Comparison of ENCODE assay signal across 8 cellular contexts in the genomic region with DNA sequence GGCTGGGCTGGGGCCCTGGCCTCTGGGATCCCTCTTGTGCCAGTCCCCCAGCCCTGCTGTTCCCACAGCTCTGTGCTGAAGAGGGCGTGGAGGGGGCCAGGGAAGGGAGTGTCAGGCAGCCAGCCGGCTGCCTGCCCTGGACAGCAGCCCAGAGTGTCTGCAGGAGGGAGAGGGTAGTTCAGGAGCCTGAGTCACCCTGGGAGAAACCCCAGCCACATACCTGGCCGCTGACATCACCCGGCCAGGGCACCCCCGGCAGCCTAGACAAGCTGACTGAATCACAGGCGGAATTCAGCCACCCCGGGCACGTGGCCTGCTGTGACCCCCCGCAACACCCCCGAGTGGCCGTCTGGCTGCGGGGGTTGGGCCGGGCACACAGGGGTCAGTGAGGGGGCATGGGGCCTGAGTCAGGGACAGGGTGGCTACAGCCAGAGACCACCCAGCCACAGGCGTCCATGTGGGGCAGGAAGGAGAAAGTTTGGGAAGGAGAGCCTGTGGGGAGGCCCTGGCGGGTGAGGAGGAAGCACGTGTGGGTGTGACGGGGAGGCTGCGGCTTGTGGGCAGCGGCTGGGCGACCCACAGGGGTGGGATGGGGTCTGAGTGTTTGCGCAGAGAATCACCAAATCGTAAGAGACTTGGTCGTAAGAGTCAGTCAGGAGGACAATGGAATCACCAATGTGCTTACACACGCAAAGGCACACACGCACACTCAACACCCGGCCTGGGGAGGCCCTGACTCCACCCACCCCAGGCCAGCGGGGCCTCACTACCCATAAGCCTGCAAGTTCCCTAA. TPM values are rescaled to one million over a fixed set of nuclear protein-coding genes. Genes with fewer than 3 reads are reported as not detected.
DNase-seq lines count a peak whose midpoint lies in the region; ATAC-seq, FAIRE-seq and TF ChIP-seq lines count a peak whose summit lies in the region.

No MANE protein-coding gene starts in this region.

- H3K9me3 Mint-ChIP-seq in H9, result peaks cover 4 to 8% of the 10 kb centered on the region in 2 experiments; a peak in 4 of 5 replicates
- H3K9me3 Mint-ChIP-seq in activated naive CD8-positive, alpha-beta T cell treated with anti-CD3 and anti-CD28 coated beads, Interleukin-2, amount 10 ng/mL, durations not matched to agents 7 days and 5 days, result no peaks in the 10 kb centered on the region

- H3T11ph ChIP-seq in H9 (ENCODE audit: low read length), result peak overlapping the region; percentile 47

- DNase-seq in H9, result peak; percentile 96
- DNase-seq in RCC 7860 (ENCODE audit: low spot score), result peak; percentile 98
- peak; percentile 57 for DNase-seq in activated naive CD8-positive, alpha-beta T cell treated with anti-CD3 and anti-CD28 coated beads, Interleukin-2, amount 10 ng/mL, durations not matched to agents 7 days and 5 days
- peak; percentile 86 to 88 for DNase-seq in heart right ventricle
- DNase-seq in psoas muscle, result peak; percentile 94 to 97

- POLR2A ChIA-PET in activated naive CD8-positive, alpha-beta T cell treated with anti-CD3 and anti-CD28 coated beads, Interleukin-2, amount 10 ng/mL, durations not matched to agents 7 days and 5 days (lab: Charles Lee), result interaction anchor here (0.6 to 3.1 kb wide), 3 partner anchors 12 to 1385 kb away, joined by 3 to 30 read pairs (median 5); a partner anchor contains a TSS

- H4K5ac ChIP-seq in H9 (ENCODE audit: insufficient read length, low read depth, low read length), result peak overlapping the region; percentile 73

- intact Hi-C loops in heart right ventricle (cut with DNase I) (no loop called here), psoas muscle (cut with DNase I) (no loop called here)

- H3K14ac ChIP-seq in H9 (ENCODE audit: insufficient read depth, low read length), result peak overlapping the region; percentile 94

- H3K9me3 ChIP-seq in BLaER1 treated with 17β-estradiol and CSF1 and Interleukin-3, amounts not matched to agents 10 nM and 100 nM (replicated peaks in 1 of 11), result no peaks in the 10 kb centered on the region
- H3K9me3 ChIP-seq in H9 (ENCODE audit: control insufficient read depth, low read depth, low read length) (no peaks in the 10 kb centered on the region), heart right ventricle (no peaks in the 10 kb centered on the region), psoas muscle (no peaks in the 10 kb centered on the region)

- H2BK5ac ChIP-seq in H9 (ENCODE audit: insufficient read length, low read length), result peak overlapping the region; percentile 7

- H3K36me3 Mint-ChIP-seq in H9 (ENCODE audit: insufficient read depth in 1 of 3, low read depth in 3 of 3), result no peaks in the 10 kb centered on the region
- H3K36me3 Mint-ChIP-seq in activated naive CD8-positive, alpha-beta T cell treated with anti-CD3 and anti-CD28 coated beads, Interleukin-2, amount 10 ng/mL, durations not matched to agents 7 days and 5 days, result no peaks in the 10 kb centered on the region

- peak overlapping the region in 5 of 10 experiments; percentile 1 to 56 (median 31); a peak in 7 of 20 replicates for H3K4me3 ChIP-seq in BLaER1 treated with 17β-estradiol and CSF1 and Interleukin-3, amounts not matched to agents 10 nM and 100 nM
- H3K4me3 ChIP-seq in heart right ventricle (peak overlapping the region in 5 of 10 donors; percentile 15 to 30 (median 26)), psoas muscle (peak overlapping the region; percentile 46)

- H2AFZ ChIP-seq in H9 (ENCODE audit: low read length), result no peak overlapping the region

- H3K23me2 ChIP-seq in H9 (ENCODE audit: insufficient read length, low read depth, low read length, poor library complexity, severe bottlenecking), result peaks cover 4% of the 10 kb centered on the region

- H3K23ac ChIP-seq in H9 (ENCODE audit: insufficient read length, low read depth, low read length), result no peak overlapping the region

- no peak overlapping the region for H2BK20ac ChIP-seq in H9 (ENCODE audit: low read depth, low read length, poor library complexity, severe bottlenecking)

- peak overlapping the region; percentile 68 for H2BK12ac ChIP-seq in H9 (ENCODE audit: insufficient read length, low read depth, low read length)

- peak overlapping the region; percentile 3 to 15 for H3K4me3 Mint-ChIP-seq in H9
- H3K4me3 Mint-ChIP-seq in activated naive CD8-positive, alpha-beta T cell treated with anti-CD3 and anti-CD28 coated beads, Interleukin-2, amount 10 ng/mL, durations not matched to agents 7 days and 5 days, result peak overlapping the region; percentile 1

- no peaks in the 10 kb centered on the region for H3K36me3 ChIP-seq in BLaER1 treated with 17β-estradiol and CSF1 and Interleukin-3, amounts not matched to agents 10 nM and 100 nM
- H3K36me3 ChIP-seq in heart right ventricle (no peaks in the 10 kb centered on the region), psoas muscle (ENCODE audit: insufficient read depth in 1 of 2, low read depth in 1 of 2) (no peaks in the 10 kb centered on the region)

- H3K27ac ChIP-seq in BLaER1 treated with 17β-estradiol and CSF1 and Interleukin-3, amounts not matched to agents 10 nM and 100 nM, result peak overlapping the region; percentile 63 to 85 (median 76); a peak in 21 of 22 replicates
- peak overlapping the region; percentile 15 for H3K27ac ChIP-seq in H9 (ENCODE audit: insufficient read length, low read depth, low read length)
- H3K27ac ChIP-seq in heart right ventricle, result peak overlapping the region in 8 of 10 donors; percentile 69 to 82 (median 77)
- peak overlapping the region; percentile 88 for H3K27ac ChIP-seq in psoas muscle

- H3K27ac Mint-ChIP-seq in H9, result peak overlapping the region in 2 of 3 experiments; percentile 74 to 97; a peak in 4 of 7 replicates
- peak overlapping the region; percentile 4 for H3K27ac Mint-ChIP-seq in activated naive CD8-positive, alpha-beta T cell treated with anti-CD3 and anti-CD28 coated beads, Interleukin-2, amount 10 ng/mL, durations not matched to agents 7 days and 5 days

- H2BK120ac ChIP-seq in H9 (ENCODE audit: low read depth, low read length, poor library complexity, severe bottlenecking), result peak overlapping the region; percentile 87

- H4K8ac ChIP-seq in H9 (replicated peaks; ENCODE audit: insufficient read length, low read depth, low read length), result no peak overlapping the region

- H3K56ac ChIP-seq in H9 (ENCODE audit: insufficient read length, low read depth, low read length), result no peak overlapping the region

- H3K27me3 ChIP-seq in BLaER1 treated with 17β-estradiol and CSF1 and Interleukin-3, amounts not matched to agents 10 nM and 100 nM, result no peaks in the 10 kb centered on the region
- no peaks in the 10 kb centered on the region; the same call in 1 of the 2 replicates for H3K27me3 ChIP-seq in H9 (ENCODE audit: insufficient read depth, low read length)
- no peaks in the 10 kb centered on the region for H3K27me3 ChIP-seq in heart right ventricle
- H3K27me3 ChIP-seq in psoas muscle (ENCODE audit: insufficient read depth in 3 of 3, low read length in 2 of 3), result no peaks in the 10 kb centered on the region

- peak overlapping the region; percentile 91 for H3K18ac ChIP-seq in H9 (ENCODE audit: insufficient read length, low read depth, low read length)

- ATAC-seq in activated naive CD8-positive, alpha-beta T cell treated with anti-CD3 and anti-CD28 coated beads, Interleukin-2, amount 10 ng/mL, durations not matched to agents 7 days and 5 days (ENCODE audit: low read depth), result peak; percentile 48
- ATAC-seq in heart right ventricle (peak; percentile 73 to 95 (median 93)), psoas muscle (peak; percentile 95 to 97 (median 95)), GM18867 (IDR thresholded peaks at IDR 0.05; ENCODE audit: unreplicated experiment) (no peak), GM21576 (IDR thresholded peaks at IDR 0.05; ENCODE audit: unreplicated experiment) (no peak)

- H2AK5ac ChIP-seq in H9 (ENCODE audit: insufficient read length, low read length), result no peak overlapping the region

- H3K4me1 Mint-ChIP-seq in H9, result peaks cover 13 to 22% of the 10 kb centered on the region in 2 experiments
- peaks cover 26% of the 10 kb centered on the region for H3K4me1 Mint-ChIP-seq in activated naive CD8-positive, alpha-beta T cell treated with anti-CD3 and anti-CD28 coated beads, Interleukin-2, amount 10 ng/mL, durations not matched to agents 7 days and 5 days

- H3K79me1 ChIP-seq in H9 (ENCODE audit: insufficient read depth, low read depth, low read length, poor library complexity, severe bottlenecking), result no peaks in the 10 kb centered on the region

- TF ChIP-seq CTCF in H9 (conservative IDR thresholded peaks at IDR 0.05) (no peak), heart right ventricle (IDR thresholded peaks at IDR 0.05) (no peak), psoas muscle (IDR thresholded peaks at IDR 0.05) (no peak)

- peak overlapping the region; percentile 50 to 75 (median 66) for H3K9ac ChIP-seq in BLaER1 treated with 17β-estradiol and CSF1 and Interleukin-3, amounts not matched to agents 10 nM and 100 nM
- no peak overlapping the region for H3K9ac ChIP-seq in H9 (ENCODE audit: extremely low read depth, insufficient read length, low read length)

- 0 out of 22 replicates have a peak, but pooled peaks cover 0 to 4% (median 0%) of the 10 kb centered on the region in 11 experiments for H4K20me1 ChIP-seq in BLaER1 treated with 17β-estradiol and CSF1 and Interleukin-3, amounts not matched to agents 10 nM and 100 nM
- H4K20me1 ChIP-seq in H9 (ENCODE audit: control insufficient read depth, insufficient read depth, insufficient read length), result no peaks in the 10 kb centered on the region

- H2BK15ac ChIP-seq in H9 (ENCODE audit: low read depth, low read length), result no peak overlapping the region

- peaks cover 52 to 93% (median 83%) of the 10 kb centered on the region in 10 experiments for H3K4me1 ChIP-seq in BLaER1 treated with 17β-estradiol and CSF1 and Interleukin-3, amounts not matched to agents 10 nM and 100 nM
- no peaks in the 10 kb centered on the region for H3K4me1 ChIP-seq in H9 (ENCODE audit: insufficient read depth, low read length)
- peaks cover 7 to 49% (median 25%) of the 10 kb centered on the region in 9 donors for H3K4me1 ChIP-seq in heart right ventricle
- peaks cover 37% of the 10 kb centered on the region for H3K4me1 ChIP-seq in psoas muscle

- FAIRE-seq in RCC 7860 (lab: Jason Lieb, UNC), result peak; percentile 76

- H3K4ac ChIP-seq in H9 (ENCODE audit: low read depth, low read length), result peak overlapping the region; percentile 51; the same call in 1 of the 2 replicates

- peak overlapping the region; percentile 75 to 93 (median 82) for H3K4me2 ChIP-seq in BLaER1 treated with 17β-estradiol and CSF1 and Interleukin-3, amounts not matched to agents 10 nM and 100 nM
- no peak overlapping the region for H3K4me2 ChIP-seq in H9 (ENCODE audit: insufficient read depth, insufficient read length, low read length)

- no CpG with 5 or more reads among the region's 27 CpGs for WGBS in H9 (ENCODE audit: extremely low coverage, insufficient read length, low lambda C conversion rate)
- whole genome bisulfite sequencing in heart right ventricle, 2 donors, result 14 to 15% methylated on average over 27 of the region's 27 CpGs
- WGBS in psoas muscle, 3 donors, result 13 to 18% (median 16%) methylated on average over 25 to 27 of the region's 27 CpGs

- H3K79me2 ChIP-seq in H9 (ENCODE audit: insufficient read depth, low read length), result no peaks in the 10 kb centered on the region

- H3K27me3 Mint-ChIP-seq in H9 (ENCODE audit: low read depth), result peaks cover 18% of the 10 kb centered on the region
- peaks cover 34% of the 10 kb centered on the region for H3K27me3 Mint-ChIP-seq in activated naive CD8-positive, alpha-beta T cell treated with anti-CD3 and anti-CD28 coated beads, Interleukin-2, amount 10 ng/mL, durations not matched to agents 7 days and 5 days

- peak overlapping the region; percentile 65 for H4K91ac ChIP-seq in H9 (ENCODE audit: insufficient read length, low read depth, low read length)

RNA-seq across cellular contexts. Expression of a gene that starts 11.9 kb away (rescaled TPM):
- 1.7 and 2.5 TPM in 2 replicates for total RNA-seq in H9 (2021)
- total RNA-seq in activated naive CD8-positive, alpha-beta T cell treated with anti-CD3 and anti-CD28 coated beads, Interleukin-2, amount 10 ng/mL, durations not matched to agents 7 days and 5 days, result 10 to 100 TPM; 68.7 to 69.4 TPM
- 10 to 100 TPM in 2 of 10 donors, 1 to 10 TPM in 7, under 1 TPM in 1; 0.39 to 54.5 (median 4.9) TPM for total RNA-seq in heart right ventricle
- 1 to 10 TPM; 2.1 to 5.5 TPM for polyA plus RNA-seq in heart right ventricle
- 1 to 10 TPM in 3 of 4 donors, under 1 TPM in 1; 0.32 to 9.4 (median 1.7) TPM for total RNA-seq in psoas muscle
- 1 to 10 TPM in 1 of 3 donors, under 1 TPM in 2; 0.41 to 5.4 (median 0.65) TPM for polyA plus RNA-seq in psoas muscle

RNA-seq across cellular contexts. Expression of a gene that starts 32.2 kb away (rescaled TPM):
- total RNA-seq in H9 (2021) (62.4 and 66.7 TPM in 2 replicates), heart right ventricle (100 to 1,000 TPM; 113 to 194 (median 136) TPM), psoas muscle (100 to 1,000 TPM in 1 of 4 donors, 10 to 100 TPM in 3; 59.5 to 145 (median 74.2) TPM)
- 10 to 100 TPM; 63.1 to 63.3 TPM for total RNA-seq in activated naive CD8-positive, alpha-beta T cell treated with anti-CD3 and anti-CD28 coated beads, Interleukin-2, amount 10 ng/mL, durations not matched to agents 7 days and 5 days
- polyA plus RNA-seq in heart right ventricle (100 to 1,000 TPM; 147 to 183 TPM), psoas muscle (1,000 to 10,000 TPM in 1 of 3 donors, 10 to 100 TPM in 2; 84.6 to 2,153 (median 96.4) TPM)

RNA-seq across cellular contexts. Expression of a gene that starts 40.9 kb away (rescaled TPM):
- total RNA-seq in H9 (2021), result 18.9 and 20.1 TPM in 2 replicates
- 1 to 10 TPM; 3.0 to 3.3 TPM for total RNA-seq in activated naive CD8-positive, alpha-beta T cell treated with anti-CD3 and anti-CD28 coated beads, Interleukin-2, amount 10 ng/mL, durations not matched to agents 7 days and 5 days
- 10 to 100 TPM; 15.9 to 33.7 (median 21.8) TPM for total RNA-seq in heart right ventricle
- 10 to 100 TPM; 11.1 to 13.3 TPM for polyA plus RNA-seq in heart right ventricle
- 100 to 1,000 TPM; 214 to 272 (median 242) TPM for total RNA-seq in psoas muscle
- polyA plus RNA-seq in psoas muscle, result 100 to 1,000 TPM in 1 of 3 donors, 10 to 100 TPM in 2; 46.6 to 199 (median 85.8) TPM

RNA-seq across cellular contexts. Expression of a gene that starts 42.3 kb away (rescaled TPM):
- total RNA-seq in H9 (2021) (7.7 and 8.1 TPM in 2 replicates), heart right ventricle (1 to 10 TPM in 1 of 10 donors, under 1 TPM in 4, not detected in 5; 0.32 to 3.6 (median 0.57) TPM), psoas muscle (under 1 TPM in 1 of 4 donors, not detected in 3; 0.60 TPM)
- 1 to 10 TPM; 5.8 to 6.1 TPM for total RNA-seq in activated naive CD8-positive, alpha-beta T cell treated with anti-CD3 and anti-CD28 coated beads, Interleukin-2, amount 10 ng/mL, durations not matched to agents 7 days and 5 days
- polyA plus RNA-seq in heart right ventricle (under 1 TPM; 0.51 to 0.68 TPM), psoas muscle (under 1 TPM; 0.29 to 0.90 (median 0.31) TPM)

RNA-seq across cellular contexts. Expression of a gene that starts 49.5 kb away (rescaled TPM):
- total RNA-seq in H9 (2021) (43.4 and 48.7 TPM in 2 replicates), heart right ventricle (1 to 10 TPM; 4.1 to 9.8 (median 5.6) TPM), psoas muscle (1 to 10 TPM; 6.0 to 9.6 (median 7.1) TPM)
- total RNA-seq in activated naive CD8-positive, alpha-beta T cell treated with anti-CD3 and anti-CD28 coated beads, Interleukin-2, amount 10 ng/mL, durations not matched to agents 7 days and 5 days, result 1 to 10 TPM; 6.0 to 6.3 TPM
- polyA plus RNA-seq in heart right ventricle (1 to 10 TPM; 5.1 to 8.2 TPM), psoas muscle (10 to 100 TPM in 2 of 3 donors, 1 to 10 TPM in 1; 8.8 to 12.5 (median 11.3) TPM)

Comparison
In these comparisons a context has a peak if more than half of its experiments do, and no peak if none do; other contexts are left out.
1. H3K27ac ChIP-seq: peak in every context shown above with its lines; median percentile 88 in psoas muscle; 77 in heart right ventricle; 76 in BLaER1 treated with 17β-estradiol and CSF1 and Interleukin-3, amounts not matched to agents 10 nM and 100 nM; 15 in H9.
2. ATAC-seq: peak in activated naive CD8-positive, alpha-beta T cell treated with anti-CD3 and anti-CD28 coated beads, Interleukin-2, amount 10 ng/mL, durations not matched to agents 7 days and 5 days (single experiment), heart right ventricle (8 of 8) and psoas muscle (4 of 4); none in GM18867 (single experiment) and GM21576 (single experiment).
3. RNA of a gene that starts 40.9 kb away (total RNA-seq): 214 to 272 TPM in psoas muscle; 15.9 to 33.7 TPM in heart right ventricle, 18.9 to 20.1 TPM in H9 and 3.0 to 3.3 TPM in activated naive CD8-positive, alpha-beta T cell treated with anti-CD3 and anti-CD28 coated beads, Interleukin-2, amount 10 ng/mL, durations not matched to agents 7 days and 5 days; every median in the first group is over 4 times any median in the second.
4. Peak in every context shown above with its lines, with median percentiles within 50 percentile points of each other: DNase-seq.